ENCODE assay signal across 14 cellular contexts in genomic region chr12:93813181-93813580, GRCh38.
DNase-seq lines count a peak whose midpoint lies in the region; ATAC-seq and TF ChIP-seq lines count a peak whose summit lies in the region.
"Had no signal": no experiment of that assay in that cellular context is flagged by ENCODE, and none has a peak within 500 bp of the region (broad histone marks: within the 10 kb centered on the region; RNA-seq: fewer than 3 reads in every experiment).

No MANE protein-coding gene starts in this region.

- H3K79me2 ChIP-seq in GM23338 (replicated peaks; ENCODE audit: insufficient read depth) = no peaks in the 10 kb centered on the region

- H3K27ac ChIP-seq in tibial nerve = peak overlapping the region; percentile 80 to 93 (median 86)
- H3K27ac ChIP-seq in GM23338 (ENCODE audit: low read depth) = no peak overlapping the region

- TF ChIP-seq EP300 in tibial nerve (IDR thresholded peaks at IDR 0.05) = peak in 1 of 2 donors; percentile 61

- peak; percentile 69 for DNase-seq in amniotic epithelial cell (ENCODE audit: low read depth)
- DNase-seq in fibroblast of villous mesenchyme (ENCODE audit: low read depth) = peak; percentile 57
- no peak for DNase-seq in omental fat pad (ENCODE audit: low spot score)
- no peak for DNase-seq in tibial nerve (ENCODE audit: low spot score in 2 of 2)
- no peak for DNase-seq in activated CD4-positive, alpha-beta T cell treated with anti-CD3 and anti-CD28 coated beads, Interleukin-2, amount 10 ng/mL, durations not matched to agents 7 days and 5 days
- DNase-seq in T-cell = no peak
- no peak for DNase-seq in GM23338 (ENCODE audit: low spot score)
- DNase-seq: activated CD8-positive, alpha-beta memory T cell treated with anti-CD3 and anti-CD28 coated beads, Interleukin-2, amount 50 U/mL, for 48 hours; amniotic stem cell; CD4-positive, CD25-positive, alpha-beta regulatory T cell; endodermal cell; SHP77; stimulated activated CD4-positive, alpha-beta T cell treated with anti-CD3 and anti-CD28 coated beads, Interleukin-15, amount 100 ng/mL, for 24 hours had no signal

- no peaks in the 10 kb centered on the region for H3K9me3 Mint-ChIP-seq in activated CD4-positive, alpha-beta T cell treated with anti-CD3 and anti-CD28 coated beads, Interleukin-2, amount 10 ng/mL, durations not matched to agents 7 days and 5 days
- no peaks in the 10 kb centered on the region for H3K9me3 Mint-ChIP-seq in T-cell
- no peaks in the 10 kb centered on the region for H3K9me3 Mint-ChIP-seq in GM23338
- H3K9me3 Mint-ChIP-seq: endodermal cell had no signal

- H3K36me3 ChIP-seq in tibial nerve (no peaks in the 10 kb centered on the region), GM23338 (ENCODE audit: insufficient read depth) (no peaks in the 10 kb centered on the region)

- WGBS in tibial nerve, 2 donors = 17 to 20% methylated on average over 3 of the region's 3 CpGs

- H3K4me3 ChIP-seq in fibroblast of villous mesenchyme (ENCODE audit: low read depth, low read length) (no peak overlapping the region), tibial nerve (no peak overlapping the region), GM23338 (no peak overlapping the region)

- H3K4me2 ChIP-seq in GM23338 = no peak overlapping the region

- H3K27ac Mint-ChIP-seq in activated CD4-positive, alpha-beta T cell treated with anti-CD3 and anti-CD28 coated beads, Interleukin-2, amount 10 ng/mL, durations not matched to agents 7 days and 5 days = no peak overlapping the region
- H3K27ac Mint-ChIP-seq in T-cell = no peak overlapping the region
- no peak overlapping the region; the same call in 1 of the 2 replicates for H3K27ac Mint-ChIP-seq in GM23338
- H3K27ac Mint-ChIP-seq: endodermal cell had no signal

- H3F3A ChIP-seq in GM23338 (replicated peaks; ENCODE audit: low read depth) = no peaks in the 10 kb centered on the region

- CTCF ChIA-PET in activated CD4-positive, alpha-beta T cell treated with anti-CD3 and anti-CD28 coated beads, Interleukin-2, amount 10 ng/mL, durations not matched to agents 7 days and 5 days (lab: Charles Lee) = interaction anchor here (1.5 kb wide), 1 partner anchor 23 kb away, joined by 3 read pairs; no protein-coding TSS in a partner anchor
- CTCF ChIA-PET in T-cell (lab: Charles Lee) = interaction anchor here in 1 of 2 donors (1.7 kb wide), 1 partner anchor 311 kb away, joined by 4 read pairs; no protein-coding TSS in a partner anchor

- no peak overlapping the region for H3K4me3 Mint-ChIP-seq in activated CD4-positive, alpha-beta T cell treated with anti-CD3 and anti-CD28 coated beads, Interleukin-2, amount 10 ng/mL, durations not matched to agents 7 days and 5 days
- no peak overlapping the region for H3K4me3 Mint-ChIP-seq in T-cell
- H3K4me3 Mint-ChIP-seq in GM23338 = no peak overlapping the region
- H3K4me3 Mint-ChIP-seq: CD4-positive, CD25-positive, alpha-beta regulatory T cell; endodermal cell had no signal

- H3K4me1 Mint-ChIP-seq in activated CD4-positive, alpha-beta T cell treated with anti-CD3 and anti-CD28 coated beads, Interleukin-2, amount 10 ng/mL, durations not matched to agents 7 days and 5 days = peaks cover 4% of the 10 kb centered on the region
- H3K4me1 Mint-ChIP-seq in T-cell = peaks cover 0 to 3% (median 0%) of the 10 kb centered on the region in 3 donors
- peaks cover 15% of the 10 kb centered on the region for H3K4me1 Mint-ChIP-seq in GM23338

- no peaks in the 10 kb centered on the region for H3K27me3 Mint-ChIP-seq in activated CD4-positive, alpha-beta T cell treated with anti-CD3 and anti-CD28 coated beads, Interleukin-2, amount 10 ng/mL, durations not matched to agents 7 days and 5 days
- no peaks in the 10 kb centered on the region for H3K27me3 Mint-ChIP-seq in T-cell
- H3K27me3 Mint-ChIP-seq in GM23338 (ENCODE audit: insufficient read depth, low read depth, poor library complexity) = peaks cover 5% of the 10 kb centered on the region
- H3K27me3 Mint-ChIP-seq: CD4-positive, CD25-positive, alpha-beta regulatory T cell had no signal

- H3K4me1 ChIP-seq in tibial nerve (peaks cover 5 to 66% (median 29%) of the 10 kb centered on the region in 4 donors), GM23338 (ENCODE audit: insufficient read depth) (peaks cover 5% of the 10 kb centered on the region; the same call in 1 of the 2 replicates)

- peak; percentile 25 for ATAC-seq in omental fat pad (ENCODE audit: low FRiP score)
- no peak for ATAC-seq in T-cell (replicated peaks in 1 of 4)
- ATAC-seq in GM18505 (IDR thresholded peaks at IDR 0.05; ENCODE audit: unreplicated experiment) = no peak
- no peak for ATAC-seq in GM23338

- TF ChIP-seq POLR2A in tibial nerve (IDR thresholded peaks at IDR 0.05) = no peak
- no peak for TF ChIP-seq POLR2A in GM18505 (IDR thresholded peaks at IDR 0.05; ENCODE audit: borderline replicate concordance, extremely low read depth, insufficient read depth, insufficient read length)

- no peaks in the 10 kb centered on the region for H3K36me3 Mint-ChIP-seq in activated CD4-positive, alpha-beta T cell treated with anti-CD3 and anti-CD28 coated beads, Interleukin-2, amount 10 ng/mL, durations not matched to agents 7 days and 5 days (ENCODE audit: low read depth)
- H3K36me3 Mint-ChIP-seq in T-cell (peaks cover 26% of the 10 kb centered on the region), GM23338 (ENCODE audit: low read depth) (no peaks in the 10 kb centered on the region)

- no peaks in the 10 kb centered on the region for H3K9me3 ChIP-seq in tibial nerve

- POLR2A ChIA-PET in activated CD4-positive, alpha-beta T cell treated with anti-CD3 and anti-CD28 coated beads, Interleukin-2, amount 10 ng/mL, durations not matched to agents 7 days and 5 days (lab: Charles Lee) = no interaction called here
- POLR2A ChIA-PET in T-cell (lab: Charles Lee) = no interaction called here

- H2AFZ ChIP-seq in GM23338 = no peak overlapping the region

- TF ChIP-seq CTCF in fibroblast of villous mesenchyme (IDR thresholded peaks at IDR 0.05; ENCODE audit: insufficient read depth, low read depth, low read length) (no peak), omental fat pad (IDR thresholded peaks at IDR 0.05) (no peak), tibial nerve (IDR thresholded peaks at IDR 0.05) (no peak), GM23338 (conservative IDR thresholded peaks at IDR 0.05; ENCODE audit: low read depth in 2 of 2) (no peak)

- H3K27me3 ChIP-seq in tibial nerve (no peaks in the 10 kb centered on the region), GM23338 (ENCODE audit: insufficient read depth) (no peaks in the 10 kb centered on the region)

- 0 out of 2 replicates have a peak, but pooled peaks cover 8% of the 10 kb centered on the region for H3K9me2 ChIP-seq in GM23338 (ENCODE audit: insufficient read depth)

- no peaks in the 10 kb centered on the region for H4K20me1 ChIP-seq in GM23338 (replicated peaks; ENCODE audit: insufficient read depth)

TF ChIP-seq in GM23338, 12 proteins besides CTCF, POLR2A, EP300 and RAD21 (continues in another document):
- TF ChIP-seq, protein P1, sequence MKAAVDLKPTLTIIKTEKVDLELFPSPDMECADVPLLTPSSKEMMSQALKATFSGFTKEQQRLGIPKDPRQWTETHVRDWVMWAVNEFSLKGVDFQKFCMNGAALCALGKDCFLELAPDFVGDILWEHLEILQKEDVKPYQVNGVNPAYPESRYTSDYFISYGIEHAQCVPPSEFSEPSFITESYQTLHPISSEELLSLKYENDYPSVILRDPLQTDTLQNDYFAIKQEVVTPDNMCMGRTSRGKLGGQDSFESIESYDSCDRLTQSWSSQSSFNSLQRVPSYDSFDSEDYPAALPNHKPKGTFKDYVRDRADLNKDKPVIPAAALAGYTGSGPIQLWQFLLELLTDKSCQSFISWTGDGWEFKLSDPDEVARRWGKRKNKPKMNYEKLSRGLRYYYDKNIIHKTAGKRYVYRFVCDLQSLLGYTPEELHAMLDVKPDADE (IDR thresholded peaks at IDR 0.05) = no peak
- no peak for TF ChIP-seq EZH2phosphoT487 (IDR thresholded peaks at IDR 0.05; ENCODE audit: unreplicated experiment)
- no peak for TF ChIP-seq NANOG (IDR thresholded peaks at IDR 0.05; ENCODE audit: borderline replicate concordance)
- TF ChIP-seq ZNF331 (CRISPR knock-in tag; IDR thresholded peaks at IDR 0.05; ENCODE audit: low read depth) = no peak
- TF ChIP-seq JUNB (IDR thresholded peaks at IDR 0.05; ENCODE audit: unreplicated experiment) = no peak

Comparison
In these comparisons a context has a peak if more than half of its experiments do, and no peak if none do; other contexts are left out.
1. DNase-seq: peak in amniotic epithelial cell (single experiment) and fibroblast of villous mesenchyme (single experiment); none in omental fat pad (single experiment), tibial nerve (0 of 2), activated CD4-positive, alpha-beta T cell treated with anti-CD3 and anti-CD28 coated beads, Interleukin-2, amount 10 ng/mL, durations not matched to agents 7 days and 5 days (single experiment), T-cell (0 of 34) and GM23338 (single experiment).